In the genomic region with DNA sequence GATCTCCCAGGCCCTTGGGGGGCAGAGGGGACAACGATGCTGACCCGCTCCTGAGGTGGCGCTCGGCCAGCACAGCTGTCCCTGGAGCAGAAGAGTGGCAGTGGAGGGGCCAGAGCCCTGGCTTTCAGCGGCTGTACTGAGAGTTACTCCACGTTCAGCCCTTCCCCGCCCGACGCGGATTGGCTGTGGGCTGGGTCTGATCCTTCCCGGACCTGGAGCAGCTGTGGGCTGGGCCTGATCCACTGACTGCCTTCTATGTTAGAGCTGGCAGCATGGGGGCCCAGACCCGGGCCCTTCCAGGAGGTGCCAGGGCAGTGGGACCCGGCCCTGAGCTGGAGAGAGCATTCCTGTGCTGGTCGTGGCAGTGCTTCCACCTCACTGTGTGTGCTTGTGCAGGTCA, we compare ENCODE assay signal across 1 cellular context.
TF ChIP-seq lines count a peak whose summit lies in the region.

No MANE protein-coding gene starts in this region.

TF ChIP-seq in IMR-90, 13 proteins besides CTCF, POLR2A, EP300 and RAD21 (continued from another document):
- TF ChIP-seq, protein P1, sequence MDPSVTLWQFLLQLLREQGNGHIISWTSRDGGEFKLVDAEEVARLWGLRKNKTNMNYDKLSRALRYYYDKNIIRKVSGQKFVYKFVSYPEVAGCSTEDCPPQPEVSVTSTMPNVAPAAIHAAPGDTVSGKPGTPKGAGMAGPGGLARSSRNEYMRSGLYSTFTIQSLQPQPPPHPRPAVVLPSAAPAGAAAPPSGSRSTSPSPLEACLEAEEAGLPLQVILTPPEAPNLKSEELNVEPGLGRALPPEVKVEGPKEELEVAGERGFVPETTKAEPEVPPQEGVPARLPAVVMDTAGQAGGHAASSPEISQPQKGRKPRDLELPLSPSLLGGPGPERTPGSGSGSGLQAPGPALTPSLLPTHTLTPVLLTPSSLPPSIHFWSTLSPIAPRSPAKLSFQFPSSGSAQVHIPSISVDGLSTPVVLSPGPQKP (IDR thresholded peaks at IDR 0.05; ENCODE audit: borderline replicate concordance, low read depth, low read length): no peak
- no peak for TF ChIP-seq NFE2L2 (IDR thresholded peaks at IDR 0.05; ENCODE audit: low read depth, low read length)
- no peak for TF ChIP-seq CHD1 (IDR thresholded peaks at IDR 0.05; ENCODE audit: low read depth, low read length)
- TF ChIP-seq SMC3 (IDR thresholded peaks at IDR 0.05; ENCODE audit: low read depth, low read length): no peak
- TF ChIP-seq MAFK (IDR thresholded peaks at IDR 0.05; ENCODE audit: low read depth, low read length): no peak
- no peak for TF ChIP-seq RFX5 (IDR thresholded peaks at IDR 0.05; ENCODE audit: low read depth, low read length)
TF ChIP-seq in IMR-90: peak in this region for 0.
